8 cellular contexts compared by ENCODE assay signal in genomic region chr16:3106205-3106928, GRCh38. TPM values are rescaled to one million over a fixed set of nuclear protein-coding genes. Genes with fewer than 3 reads are reported as not detected.
DNase-seq lines count a peak whose midpoint lies in the region; ATAC-seq and TF ChIP-seq lines count a peak whose summit lies in the region.

No MANE protein-coding gene starts in this region.

- POLR2A ChIA-PET in PC-3 (lab: Charles Lee; ENCODE audit: unreplicated experiment) = interaction anchor here (0.6 to 0.7 kb wide), 3 partner anchors 8 to 128 kb away, joined by 9 to 15 read pairs (median 11); partner anchors contain the start of gene ZNF200

- H2AFZ ChIP-seq in PC-3 (ENCODE audit: low read length) = peak overlapping the region; percentile 95

- H3K27ac ChIP-seq in PC-3 (ENCODE audit: low read length) (no peak overlapping the region), esophagus muscularis mucosa (replicated peaks in 1 of 4) (peak overlapping the region; percentile 73 to 84 (median 78))

- no peaks in the 10 kb centered on the region for H3K9me2 ChIP-seq in PC-3 (replicated peaks; ENCODE audit: low read length)

- WGBS in esophagus muscularis mucosa = under 1% methylated on average over 18 of the region's 74 CpGs

- H3K4me2 ChIP-seq in PC-3 (ENCODE audit: low read length) = peak overlapping the region; percentile 93

- peak overlapping the region; percentile 90 for H3K9ac ChIP-seq in PC-3 (ENCODE audit: low read length)

- peak; percentile 82 for ATAC-seq in GM21619 (IDR thresholded peaks at IDR 0.05; ENCODE audit: unreplicated experiment)
- peak; percentile 97 for ATAC-seq in PC-3

- H3F3A ChIP-seq in PC-3 (ENCODE audit: low read length, unreplicated experiment) = no peaks in the 10 kb centered on the region

- H3K27me3 ChIP-seq in PC-3 (ENCODE audit: low read length) (no peaks in the 10 kb centered on the region), esophagus muscularis mucosa (peaks cover 0 to 12% (median 0%) of the 10 kb centered on the region in 4 donors)

- TF ChIP-seq POLR2A in esophagus muscularis mucosa (IDR thresholded peaks at IDR 0.05; ENCODE audit: low read depth) = no peak

- TF ChIP-seq EP300 in esophagus muscularis mucosa (IDR thresholded peaks at IDR 0.05) = no peak

- BruUV-seq in PC-3 (replicated peaks; lab: Mats Ljungman, UMichigan) = no TSS peak

- no peaks in the 10 kb centered on the region for H3K79me2 ChIP-seq in PC-3 (ENCODE audit: low read length)

- DNase-seq in DMS153 (lab: John Stamatoyannopoulos, UW) = peak; percentile 82
- DNase-seq in KG1 (lab: John Stamatoyannopoulos, UW) = peak; percentile 72
- DNase-seq in PC-3 = peak; percentile 81
- DNase-seq in activated T-cell treated with anti-CD3 and anti-CD28 coated beads, Interleukin-2, amount 50 U/mL, for 48 hours = peak; percentile 96 to 97
- peak; percentile 98 for DNase-seq in esophagus muscularis mucosa (ENCODE audit: extremely low spot score)
- DNase-seq in myocyte (ENCODE audit: low read depth) = peak; percentile 88
- peak; percentile 79 for DNase-seq in stimulated activated CD8-positive, alpha-beta memory T cell treated with anti-CD3 and anti-CD28 coated beads, Interleukin-7, amount 100 ng/mL, for 24 hours (ENCODE audit: low read depth)

- H3K36me3 ChIP-seq in PC-3 (ENCODE audit: low read depth, low read length) (no peaks in the 10 kb centered on the region), esophagus muscularis mucosa (no peaks in the 10 kb centered on the region)

- H3K4me3 ChIP-seq in PC-3 (ENCODE audit: low read length) (peak overlapping the region; percentile 84), esophagus muscularis mucosa (peak overlapping the region; percentile 63 to 67 (median 63))

- CTCF ChIA-PET in PC-3 (lab: Charles Lee) = no interaction called here

- TF ChIP-seq CTCF in PC-3 (conservative IDR thresholded peaks at IDR 0.05; ENCODE audit: low read depth, low read length) (no peak), esophagus muscularis mucosa (IDR thresholded peaks at IDR 0.05) (no peak)

- no peaks in the 10 kb centered on the region for H4K20me1 ChIP-seq in PC-3 (ENCODE audit: low read length)

- intact Hi-C loops in PC-3 (cut with micrococcal nuclease) (no loop called here), esophagus muscularis mucosa (cut with DNase I) (no loop called here)

- H3K4me1 ChIP-seq in PC-3 (ENCODE audit: insufficient read depth, low read length) = peaks cover 3% of the 10 kb centered on the region; the same call in 1 of the 2 replicates
- peaks cover 14 to 32% (median 20%) of the 10 kb centered on the region in 4 donors for H3K4me1 ChIP-seq in esophagus muscularis mucosa

- no peaks in the 10 kb centered on the region for H3K9me3 ChIP-seq in PC-3 (ENCODE audit: low read length)
- no peaks in the 10 kb centered on the region for H3K9me3 ChIP-seq in esophagus muscularis mucosa

RNA-seq across cellular contexts. Expression of gene ZNF205, which starts 6.0 kb away (rescaled TPM):
- total RNA-seq in PC-3 (2014; rRNA removed) (19.0 and 27.0 TPM in 2 replicates), esophagus muscularis mucosa (10 to 100 TPM; 10.6 to 25.0 (median 17.1) TPM), myocyte (29.2 and 33.3 TPM in 2 replicates)
- polyA plus RNA-seq in myocyte (2012) = 15.4 TPM

RNA-seq across cellular contexts. Expression of gene ZSCAN10, which starts 7.3 kb away (rescaled TPM):
- not detected in 2 replicates for total RNA-seq in PC-3 (2014; rRNA removed)
- not detected for total RNA-seq in esophagus muscularis mucosa
- total RNA-seq in myocyte = not detected in 2 replicates
- not detected for polyA plus RNA-seq in myocyte (2012)

RNA-seq across cellular contexts. Expression of gene ZNF213, which starts 28.5 kb away (rescaled TPM):
- 3.6 and 9.6 TPM in 2 replicates for total RNA-seq in PC-3 (2014; rRNA removed)
- 10 to 100 TPM in 3 of 4 donors, 1 to 10 TPM in 1; 8.4 to 18.3 (median 13.5) TPM for total RNA-seq in esophagus muscularis mucosa
- 4.3 and 5.0 TPM in 2 replicates for total RNA-seq in myocyte
- polyA plus RNA-seq in myocyte (2012) = 12.8 TPM

RNA-seq across cellular contexts. Expression of gene IL32, which starts 40.9 kb away (rescaled TPM):
- total RNA-seq in PC-3 (2014; rRNA removed) (8.8 and 10.8 TPM in 2 replicates), esophagus muscularis mucosa (10 to 100 TPM; 13.7 to 40.8 (median 31.2) TPM), myocyte (646 and 732 TPM in 2 replicates)
- polyA plus RNA-seq in myocyte (2012) = 947 TPM
